In the genomic region with DNA sequence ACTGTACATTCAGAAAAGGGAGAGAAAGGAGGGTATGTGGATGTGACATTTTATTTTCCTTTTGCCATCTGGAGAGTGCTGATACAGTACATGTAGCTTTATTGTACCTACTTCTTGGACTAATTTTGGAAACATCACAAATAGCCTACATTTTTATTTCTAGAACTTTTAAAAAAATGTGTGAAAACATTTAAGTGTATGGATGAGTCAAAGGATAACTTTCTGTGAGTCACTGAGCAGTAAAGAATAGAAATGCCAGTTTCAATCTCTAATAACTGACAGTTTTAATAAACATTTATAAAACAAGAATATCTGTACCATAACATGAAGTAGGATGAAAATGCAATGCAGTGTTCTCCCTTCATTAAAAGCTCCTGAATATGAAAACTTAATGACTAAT, we compare ENCODE assay signal across 18 cellular contexts.
"Had no signal": no experiment of that assay in that cellular context is flagged by ENCODE, and none has a peak within 500 bp of the region (broad histone marks: within the 10 kb centered on the region; RNA-seq: fewer than 3 reads in every experiment).

No MANE protein-coding gene starts in this region.

- H3K4me3 ChIP-seq: ascending aorta, coronary artery, heart left ventricle, left lung, right lobe of liver, smooth muscle cell, upper lobe of right lung had no signal

- H2AFZ ChIP-seq: parathyroid adenoma had no signal

- H3K27me3 ChIP-seq: ascending aorta, heart left ventricle, left lung, right lobe of liver, upper lobe of right lung had no signal

- H3K9ac ChIP-seq: parathyroid adenoma had no signal

- H3K4me1 ChIP-seq: ascending aorta, heart left ventricle, left lung, parathyroid adenoma, right lobe of liver, upper lobe of right lung had no signal

- H3K27ac ChIP-seq: ascending aorta, coronary artery, heart left ventricle, left lung, parathyroid adenoma, right lobe of liver, upper lobe of right lung had no signal

- H3K4me2 ChIP-seq: smooth muscle cell had no signal

- H3K79me2 ChIP-seq: parathyroid adenoma had no signal

- FAIRE-seq: frontal cortex, kidney had no signal

- H3K9me3 ChIP-seq: ascending aorta, heart left ventricle, left lung, right lobe of liver, upper lobe of right lung had no signal

- H3K36me3 ChIP-seq: ascending aorta, heart left ventricle, left lung, right lobe of liver, upper lobe of right lung had no signal

- DNase-seq: activated B cell treated with CpG ODN at 0.5 μM for 24 hours; activated CD4-positive, alpha-beta memory T cell treated with anti-CD3 and anti-CD28 coated beads, Interleukin-2, amount 10 ng/mL, durations not matched to agents 7 days and 5 days; activated CD4-positive, alpha-beta T cell treated with anti-CD3 and anti-CD28 coated beads for 48 hours; activated effector memory CD4-positive, alpha-beta T cell treated with anti-CD3 and anti-CD28 coated beads, Interleukin-2, amount 50 U/mL, for 16 hours; activated T-cell treated with anti-CD3 and anti-CD28 coated beads, Interleukin-2, amount 50 U/mL, for 24 hours; erythroblast; heart left ventricle; kidney; left lung; right lobe of liver; stimulated activated CD4-positive, alpha-beta T cell treated with anti-CD3 and anti-CD28 coated beads, Interleukin-4, amount 100 ng/mL, for 1 hour; T-helper 9 cell; upper lobe of right lung had no signal

- ATAC-seq: heart left ventricle, left lung, right lobe of liver, upper lobe of right lung had no signal
